ENCODE assay signal across 1 cellular context in genomic region chr22:37179622-37180420, GRCh38.
TF ChIP-seq lines count a peak whose summit lies in the region.

No MANE protein-coding gene starts in this region.

TF ChIP-seq in HepG2, 621 proteins besides CTCF, POLR2A, EP300 and RAD21:
- TF ChIP-seq CBX5 (CRISPR knock-in tag; IDR thresholded peaks at IDR 0.05; ENCODE audit: borderline replicate concordance) = no peak
- peak; percentile 52 for TF ChIP-seq AGO2 (optimal IDR thresholded peaks at IDR 0.05; ENCODE audit: low read depth, low read length)
- no peak for TF ChIP-seq ZNF235 (CRISPR knock-in tag; IDR thresholded peaks at IDR 0.05; ENCODE audit: borderline replicate concordance)
- no peak for TF ChIP-seq RXRB (CRISPR knock-in tag; IDR thresholded peaks at IDR 0.05; ENCODE audit: borderline replicate concordance)
- TF ChIP-seq ZNF629 (CRISPR knock-in tag; conservative IDR thresholded peaks at IDR 0.05) = peak; percentile 59
